Comparison of ENCODE assay signal across 1 cellular context in the genomic region with DNA sequence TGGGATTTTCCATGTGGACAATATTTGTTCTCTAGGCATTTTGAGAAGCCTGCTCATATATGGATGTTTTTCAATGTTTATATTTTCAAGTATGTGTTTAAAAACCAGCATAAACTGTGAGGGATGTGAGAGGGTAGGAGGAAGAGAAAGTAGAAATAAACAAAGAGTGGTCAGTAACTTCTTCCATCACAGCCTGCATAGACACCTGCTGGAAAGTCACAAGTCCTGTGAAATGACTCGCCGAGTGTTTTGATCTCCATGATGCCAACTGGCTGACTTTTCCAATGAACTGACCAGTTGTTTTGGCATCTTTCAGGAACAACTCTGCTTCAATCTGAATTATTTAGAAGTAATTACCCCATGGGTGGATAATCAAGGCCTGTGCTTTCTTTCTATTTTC.
TF ChIP-seq lines count a peak whose summit lies in the region.

No MANE protein-coding gene starts in this region.

TF ChIP-seq in GM23338, 12 proteins besides CTCF, POLR2A, EP300 and RAD21 (continued from another document):
- TF ChIP-seq, protein P1, sequence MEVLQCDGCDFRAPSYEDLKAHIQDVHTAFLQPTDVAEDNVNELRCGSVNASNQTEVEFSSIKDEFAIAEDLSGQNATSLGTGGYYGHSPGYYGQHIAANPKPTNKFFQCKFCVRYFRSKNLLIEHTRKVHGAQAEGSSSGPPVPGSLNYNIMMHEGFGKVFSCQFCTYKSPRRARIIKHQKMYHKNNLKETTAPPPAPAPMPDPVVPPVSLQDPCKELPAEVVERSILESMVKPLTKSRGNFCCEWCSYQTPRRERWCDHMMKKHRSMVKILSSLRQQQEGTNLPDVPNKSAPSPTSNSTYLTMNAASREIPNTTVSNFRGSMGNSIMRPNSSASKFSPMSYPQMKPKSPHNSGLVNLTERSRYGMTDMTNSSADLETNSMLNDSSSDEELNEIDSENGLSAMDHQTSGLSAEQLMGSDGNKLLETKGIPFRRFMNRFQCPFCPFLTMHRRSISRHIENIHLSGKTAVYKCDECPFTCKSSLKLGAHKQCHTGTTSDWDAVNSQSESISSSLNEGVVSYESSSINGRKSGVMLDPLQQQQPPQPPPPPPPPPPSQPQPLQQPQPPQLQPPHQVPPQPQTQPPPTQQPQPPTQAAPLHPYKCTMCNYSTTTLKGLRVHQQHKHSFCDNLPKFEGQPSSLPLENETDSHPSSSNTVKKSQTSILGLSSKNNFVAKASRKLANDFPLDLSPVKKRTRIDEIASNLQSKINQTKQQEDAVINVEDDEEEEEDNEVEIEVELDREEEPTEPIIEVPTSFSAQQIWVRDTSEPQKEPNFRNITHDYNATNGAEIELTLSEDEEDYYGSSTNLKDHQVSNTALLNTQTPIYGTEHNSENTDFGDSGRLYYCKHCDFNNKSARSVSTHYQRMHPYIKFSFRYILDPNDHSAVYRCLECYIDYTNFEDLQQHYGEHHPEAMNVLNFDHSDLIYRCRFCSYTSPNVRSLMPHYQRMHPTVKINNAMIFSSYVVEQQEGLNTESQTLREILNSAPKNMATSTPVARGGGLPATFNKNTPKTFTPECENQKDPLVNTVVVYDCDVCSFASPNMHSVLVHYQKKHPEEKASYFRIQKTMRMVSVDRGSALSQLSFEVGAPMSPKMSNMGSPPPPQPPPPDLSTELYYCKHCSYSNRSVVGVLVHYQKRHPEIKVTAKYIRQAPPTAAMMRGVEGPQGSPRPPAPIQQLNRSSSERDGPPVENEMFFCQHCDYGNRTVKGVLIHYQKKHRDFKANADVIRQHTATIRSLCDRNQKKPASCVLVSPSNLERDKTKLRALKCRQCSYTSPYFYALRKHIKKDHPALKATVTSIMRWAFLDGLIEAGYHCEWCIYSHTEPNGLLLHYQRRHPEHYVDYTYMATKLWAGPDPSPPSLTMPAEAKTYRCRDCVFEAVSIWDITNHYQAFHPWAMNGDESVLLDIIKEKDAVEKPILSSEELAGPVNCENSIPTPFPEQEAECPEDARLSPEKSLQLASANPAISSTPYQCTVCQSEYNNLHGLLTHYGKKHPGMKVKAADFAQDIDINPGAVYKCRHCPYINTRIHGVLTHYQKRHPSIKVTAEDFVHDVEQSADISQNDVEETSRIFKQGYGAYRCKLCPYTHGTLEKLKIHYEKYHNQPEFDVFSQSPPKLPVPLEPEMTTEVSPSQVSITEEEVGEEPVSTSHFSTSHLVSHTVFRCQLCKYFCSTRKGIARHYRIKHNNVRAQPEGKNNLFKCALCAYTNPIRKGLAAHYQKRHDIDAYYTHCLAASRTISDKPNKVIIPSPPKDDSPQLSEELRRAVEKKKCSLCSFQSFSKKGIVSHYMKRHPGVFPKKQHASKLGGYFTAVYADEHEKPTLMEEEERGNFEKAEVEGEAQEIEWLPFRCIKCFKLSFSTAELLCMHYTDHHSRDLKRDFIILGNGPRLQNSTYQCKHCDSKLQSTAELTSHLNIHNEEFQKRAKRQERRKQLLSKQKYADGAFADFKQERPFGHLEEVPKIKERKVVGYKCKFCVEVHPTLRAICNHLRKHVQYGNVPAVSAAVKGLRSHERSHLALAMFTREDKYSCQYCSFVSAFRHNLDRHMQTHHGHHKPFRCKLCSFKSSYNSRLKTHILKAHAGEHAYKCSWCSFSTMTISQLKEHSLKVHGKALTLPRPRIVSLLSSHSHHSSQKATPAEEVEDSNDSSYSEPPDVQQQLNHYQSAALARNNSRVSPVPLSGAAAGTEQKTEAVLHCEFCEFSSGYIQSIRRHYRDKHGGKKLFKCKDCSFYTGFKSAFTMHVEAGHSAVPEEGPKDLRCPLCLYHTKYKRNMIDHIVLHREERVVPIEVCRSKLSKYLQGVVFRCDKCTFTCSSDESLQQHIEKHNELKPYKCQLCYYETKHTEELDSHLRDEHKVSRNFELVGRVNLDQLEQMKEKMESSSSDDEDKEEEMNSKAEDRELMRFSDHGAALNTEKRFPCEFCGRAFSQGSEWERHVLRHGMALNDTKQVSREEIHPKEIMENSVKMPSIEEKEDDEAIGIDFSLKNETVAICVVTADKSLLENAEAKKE (CRISPR knock-in tag; IDR thresholded peaks at IDR 0.05) = no peak
